In genomic region chr17:7241783-7242716, GRCh38 we compare ENCODE assay signal across 8 cellular contexts. TPM values are rescaled to one million over a fixed set of nuclear protein-coding genes. Genes with fewer than 3 reads are reported as not detected.
A peak's percentile ranks its signal among the peaks of the same experiment; 100 is the strongest.
DNase-seq lines count a peak whose midpoint lies in the region; ATAC-seq and TF ChIP-seq lines count a peak whose summit lies in the region.

TSS of gene GABARAP (minus strand) at chr17:7242449. CDS start at chr17:7242330, 119 bp downstream.

- H3K36me3 ChIP-seq in H7 (replicated peaks; ENCODE audit: control insufficient read depth, insufficient read depth, low read length), result peaks cover 12% of the 10 kb centered on the region
- no peaks in the 10 kb centered on the region for H3K36me3 ChIP-seq in parathyroid adenoma (ENCODE audit: control insufficient read depth, insufficient read depth, low read length)
- peaks cover 19 to 21% of the 10 kb centered on the region in 2 donors for H3K36me3 ChIP-seq in thyroid gland

- intact Hi-C loops in Right ventricle myocardium superior (cut with DNase I), result no loop called here
- intact Hi-C loops in thyroid gland (cut with DNase I), result no loop called here

- H3K4me2 ChIP-seq in parathyroid adenoma (ENCODE audit: low read length), result peak within 1 kb of the TSS; percentile 98

- H3K4me1 ChIP-seq in parathyroid adenoma (peaks cover 17% of the 10 kb centered on the region), thyroid gland (peaks cover 17 to 30% of the 10 kb centered on the region in 2 donors)

- H3K27ac ChIP-seq in parathyroid adenoma (peak within 1 kb of the TSS; percentile 94), thyroid gland (peak within 1 kb of the TSS; percentile 85 to 99 (median 95))

- H2AFZ ChIP-seq in parathyroid adenoma, result peak within 1 kb of the TSS; percentile 81

- H3K9ac ChIP-seq in parathyroid adenoma, result peak within 1 kb of the TSS; percentile 82

- peak; percentile 58 for ATAC-seq in Right ventricle myocardium superior (ENCODE audit: poor library complexity)

- H3K4me3 ChIP-seq in H7 (ENCODE audit: insufficient read depth, low read depth, low read length) (peak within 1 kb of the TSS; percentile 69), parathyroid adenoma (ENCODE audit: low read depth, low read length) (peak within 1 kb of the TSS; percentile 94), thyroid gland (replicated peaks in 1 of 3) (peak within 1 kb of the TSS; percentile 28 to 86 (median 78))

- H3K27me3 ChIP-seq in H7 (ENCODE audit: control insufficient read depth, insufficient read depth, low read length), result no peaks in the 10 kb centered on the region
- H3K27me3 ChIP-seq in parathyroid adenoma (ENCODE audit: control insufficient read depth, insufficient read depth, low read length), result no peaks in the 10 kb centered on the region
- H3K27me3 ChIP-seq in thyroid gland, result no peaks in the 10 kb centered on the region

- peak in 1 of 2 donors; percentile 74 for TF ChIP-seq POLR2A in thyroid gland (IDR thresholded peaks at IDR 0.05)

- H3K9me3 ChIP-seq in parathyroid adenoma (ENCODE audit: control insufficient read depth, low read length), result no peaks in the 10 kb centered on the region
- no peaks in the 10 kb centered on the region for H3K9me3 ChIP-seq in thyroid gland

- TF ChIP-seq CTCF in parathyroid adenoma (IDR thresholded peaks at IDR 0.05), result no peak
- TF ChIP-seq CTCF in thyroid gland (IDR thresholded peaks at IDR 0.05), result no peak

- H3K79me2 ChIP-seq in parathyroid adenoma, result peaks cover 7% of the 10 kb centered on the region

- WGBS in thyroid gland, 2 donors, result 0% methylated on average over 33 to 58 of the region's 62 CpGs

- DNase-seq in DMS114 treated with DMSO at 0.1 percent for 48 hours (lab: John Stamatoyannopoulos, UW; ENCODE audit: unreplicated experiment) (peak; percentile 76), H7 (peak; percentile 93), NCI-H1048 (lab: John Stamatoyannopoulos, UW) (peak; percentile 78), SW480 (ENCODE audit: low spot score) (peak; percentile 80), Right ventricle myocardium superior (peak; percentile 96), thyroid gland (peak; percentile 92 to 94)
- peak; percentile 76 for DNase-seq in activated naive CD8-positive, alpha-beta T cell treated with anti-CD3 and anti-CD28 coated beads, Interleukin-2, amount 50 U/mL, for 16 hours (ENCODE audit: low read depth, low spot score)

RNA-seq across cellular contexts. Expression of gene GABARAP, which starts in this region (rescaled TPM):
- 185 and 231 TPM in 2 replicates for total RNA-seq in H7 (2014; rRNA removed; shearing (Covaris generic))
- total RNA-seq in Right ventricle myocardium superior, result 432 TPM
- 100 to 1,000 TPM; 112 to 840 (median 273) TPM for total RNA-seq in thyroid gland

Comparison
In these comparisons a context has a peak if more than half of its experiments do, and no peak if none do; other contexts are left out.
1. Peak in every context shown above with its lines: DNase-seq, ATAC-seq, H3K4me3 ChIP-seq and H3K27ac ChIP-seq.